In the genomic region with DNA sequence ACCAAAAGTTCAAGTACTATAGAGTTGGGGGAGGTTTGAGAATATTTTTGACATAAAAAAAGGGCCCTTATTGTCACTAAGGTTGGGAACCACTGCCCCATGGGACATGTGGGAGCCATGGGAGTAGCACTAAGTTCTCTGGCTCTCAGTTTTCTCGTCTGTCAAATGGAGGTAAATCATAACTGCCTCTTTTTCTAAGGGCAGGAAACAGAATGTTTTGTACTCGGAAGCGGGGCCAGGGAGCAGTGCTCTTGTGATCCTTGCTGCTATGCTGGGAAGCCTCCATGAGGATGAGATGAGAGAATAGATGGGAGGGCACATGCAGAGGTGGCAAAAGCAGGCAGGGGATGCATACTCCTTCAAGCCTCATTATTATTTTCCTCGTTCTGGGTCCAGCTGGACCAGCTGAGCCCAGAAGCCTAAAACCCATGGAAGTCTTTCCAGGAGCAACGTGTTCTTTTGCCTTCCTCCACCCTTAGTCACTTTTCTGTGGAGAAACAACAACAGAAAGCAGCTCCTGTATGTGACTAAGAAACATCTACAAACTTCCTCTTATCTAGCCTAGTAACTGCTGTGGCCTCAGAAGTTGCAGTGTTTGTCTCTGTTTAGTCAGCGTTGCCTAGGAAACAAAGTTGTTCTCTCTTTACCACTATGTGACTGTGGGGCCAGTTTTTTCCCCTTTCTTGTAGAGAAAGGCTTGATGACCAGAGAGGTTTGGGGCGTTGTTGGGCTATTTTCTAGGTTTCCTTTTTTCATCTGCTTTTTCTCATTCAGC, we compare ENCODE assay signal across 1 cellular context.
TF ChIP-seq lines count a peak whose summit lies in the region.

No MANE protein-coding gene starts in this region.

TF ChIP-seq in IMR-90, 13 proteins besides CTCF, POLR2A, EP300 and RAD21:
- TF ChIP-seq, protein P1, sequence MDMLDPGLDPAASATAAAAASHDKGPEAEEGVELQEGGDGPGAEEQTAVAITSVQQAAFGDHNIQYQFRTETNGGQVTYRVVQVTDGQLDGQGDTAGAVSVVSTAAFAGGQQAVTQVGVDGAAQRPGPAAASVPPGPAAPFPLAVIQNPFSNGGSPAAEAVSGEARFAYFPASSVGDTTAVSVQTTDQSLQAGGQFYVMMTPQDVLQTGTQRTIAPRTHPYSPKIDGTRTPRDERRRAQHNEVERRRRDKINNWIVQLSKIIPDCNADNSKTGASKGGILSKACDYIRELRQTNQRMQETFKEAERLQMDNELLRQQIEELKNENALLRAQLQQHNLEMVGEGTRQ (IDR thresholded peaks at IDR 0.05; ENCODE audit: low read depth, low read length), result no peak
- no peak for TF ChIP-seq SMC3 (IDR thresholded peaks at IDR 0.05; ENCODE audit: low read depth, low read length)
- peak; percentile 35; the same call in 1 of the 2 replicates for TF ChIP-seq CEBPB (IDR thresholded peaks at IDR 0.05; ENCODE audit: low read depth, low read length)
- no peak for TF ChIP-seq NFE2L2 (IDR thresholded peaks at IDR 0.05; ENCODE audit: low read depth, low read length)
TF ChIP-seq in IMR-90: peak in this region for 1.
